In the genomic region with DNA sequence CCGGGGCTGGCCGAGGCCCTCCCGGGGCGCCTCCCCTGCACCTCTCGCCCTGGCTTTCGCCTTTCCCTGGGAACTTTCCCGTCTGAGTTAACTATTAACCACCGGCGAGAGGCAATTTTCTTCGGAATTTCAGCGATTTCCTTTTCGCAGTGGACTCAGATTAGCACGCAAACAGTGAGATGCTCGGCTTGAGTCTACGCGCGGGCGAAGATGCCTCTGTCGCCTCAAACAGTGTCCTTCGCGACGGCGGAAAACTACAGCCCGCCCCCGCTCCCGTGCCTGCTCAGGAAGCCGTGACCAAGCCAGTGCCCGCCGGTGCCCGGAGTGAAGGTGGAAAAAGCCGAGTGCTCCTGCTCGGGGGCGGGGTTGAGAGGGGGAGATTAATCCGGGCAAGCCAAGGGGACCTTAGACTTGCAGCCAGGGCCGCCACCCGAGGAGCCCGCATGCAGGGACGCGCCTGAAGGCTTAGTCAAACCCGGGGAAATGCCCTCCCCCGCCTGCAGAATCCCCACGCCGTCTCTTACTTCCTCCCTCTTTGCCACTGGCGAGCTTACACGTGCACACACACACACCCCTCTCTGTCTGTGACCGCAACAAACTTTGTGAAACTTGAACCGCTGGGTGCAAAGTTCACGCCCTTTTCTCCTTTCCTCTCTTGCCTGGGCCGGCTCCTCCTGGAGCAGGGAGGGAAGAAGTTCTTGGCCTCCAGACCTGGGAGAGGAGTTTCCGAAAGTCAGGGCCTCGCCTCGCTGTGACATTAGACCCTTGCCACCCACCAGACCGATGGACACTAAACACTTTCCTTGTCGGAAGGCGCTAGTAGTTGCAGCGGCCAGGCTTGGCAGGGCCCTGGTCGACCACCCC, we compare ENCODE assay signal across 8 cellular contexts. TPM values are rescaled to one million over a fixed set of nuclear protein-coding genes. Genes with fewer than 3 reads are reported as not detected.
DNase-seq lines count a peak whose midpoint lies in the region; ATAC-seq, FAIRE-seq and TF ChIP-seq lines count a peak whose summit lies in the region.

No MANE protein-coding gene starts in this region.

- H3K4me2 ChIP-seq in PC-9: no peak overlapping the region

- H3K27me3 Mint-ChIP-seq in activated naive CD8-positive, alpha-beta T cell: peaks cover 59% of the 10 kb centered on the region

- H3K27ac Mint-ChIP-seq in activated naive CD8-positive, alpha-beta T cell: no peak overlapping the region

- TF ChIP-seq POLR2A in ovary (IDR thresholded peaks at IDR 0.05): no peak

- BruUV-seq in PC-9 (replicated peaks; lab: Mats Ljungman, UMichigan): no TSS peak

- no peaks in the 10 kb centered on the region for H3K9me2 ChIP-seq in PC-9 (ENCODE audit: insufficient read depth)

- WGBS in ovary, 3 donors: 4 to 5% (median 5%) methylated on average over 49 to 57 of the region's 57 CpGs

- H3K4me3 Mint-ChIP-seq in activated naive CD8-positive, alpha-beta T cell: peak overlapping the region; percentile 74

- H3K27ac ChIP-seq in ACC112 (ENCODE audit: low read depth, low read length): no peak overlapping the region
- no peak overlapping the region for H3K27ac ChIP-seq in lower lobe of right lung
- H3K27ac ChIP-seq in PC-9: no peak overlapping the region
- no peak overlapping the region for H3K27ac ChIP-seq in ovary

- CTCF ChIA-PET in PC-9 (lab: Charles Lee): no interaction called here

- peak; percentile 47 for ATAC-seq in HG03378 (IDR thresholded peaks at IDR 0.05; ENCODE audit: unreplicated experiment)
- peak; percentile 58 to 68 for ATAC-seq in lower lobe of right lung

- H3F3A ChIP-seq in PC-9 (ENCODE audit: insufficient read depth, low read depth): no peaks in the 10 kb centered on the region

- H3K9me3 ChIP-seq in lower lobe of right lung: no peaks in the 10 kb centered on the region
- H3K9me3 ChIP-seq in PC-9 (ENCODE audit: insufficient read depth, low read depth): no peaks in the 10 kb centered on the region
- no peaks in the 10 kb centered on the region for H3K9me3 ChIP-seq in ovary

- H4K20me1 ChIP-seq in PC-9 (ENCODE audit: insufficient read depth): no peaks in the 10 kb centered on the region

- H3K4me3 ChIP-seq in ACC112 (ENCODE audit: low read depth, low read length) (peak overlapping the region; percentile 63; the same call in 1 of the 2 replicates), lower lobe of right lung (peak overlapping the region; percentile 25), PC-9 (no peak overlapping the region), ovary (no peak overlapping the region)

- peak; percentile 58 for DNase-seq in GM18507 (ENCODE audit: extremely low spot score, insufficient read length, low read depth)
- no peak for DNase-seq in lower lobe of right lung
- no peak for DNase-seq in nucleus accumbens (lab: John Stamatoyannopoulos, UW)
- DNase-seq in PC-9: no peak
- DNase-seq in ovary: no peak

- no peaks in the 10 kb centered on the region for H3K79me2 ChIP-seq in ACC112 (ENCODE audit: control insufficient read depth, insufficient read depth, low read length, unreplicated experiment)
- H3K79me2 ChIP-seq in PC-9 (ENCODE audit: low read depth): no peaks in the 10 kb centered on the region

- TF ChIP-seq EP300 in ovary (IDR thresholded peaks at IDR 0.05): no peak

- H3K4me1 ChIP-seq in ACC112 (ENCODE audit: control insufficient read depth, insufficient read depth, low read length, unreplicated experiment) (peaks cover 4% of the 10 kb centered on the region), lower lobe of right lung (peaks cover 27% of the 10 kb centered on the region), PC-9 (replicated peaks; ENCODE audit: insufficient read depth) (no peaks in the 10 kb centered on the region), ovary (ENCODE audit: insufficient read depth) (no peaks in the 10 kb centered on the region)

- H3K9me3 Mint-ChIP-seq in activated naive CD8-positive, alpha-beta T cell (ENCODE audit: low read depth): no peaks in the 10 kb centered on the region

- FAIRE-seq in GM18507 (lab: Jason Lieb, UNC): peak; percentile 93

- H3K36me3 Mint-ChIP-seq in activated naive CD8-positive, alpha-beta T cell: no peaks in the 10 kb centered on the region

- TF ChIP-seq CTCF in lower lobe of right lung (IDR thresholded peaks at IDR 0.05) (no peak), PC-9 (conservative IDR thresholded peaks at IDR 0.05) (no peak), ovary (IDR thresholded peaks at IDR 0.05) (no peak)

- no peak overlapping the region for H2AFZ ChIP-seq in ACC112 (ENCODE audit: low read length, unreplicated experiment)
- H2AFZ ChIP-seq in PC-9: no peak overlapping the region

- H3K36me3 ChIP-seq in ACC112 (ENCODE audit: insufficient read depth, low read length) (no peaks in the 10 kb centered on the region), lower lobe of right lung (no peaks in the 10 kb centered on the region), PC-9 (ENCODE audit: low read depth) (no peaks in the 10 kb centered on the region), ovary (no peaks in the 10 kb centered on the region)

- peaks cover 95% of the 10 kb centered on the region for H3K27me3 ChIP-seq in ACC112 (ENCODE audit: insufficient read depth, low read length)
- peaks cover 96% of the 10 kb centered on the region for H3K27me3 ChIP-seq in lower lobe of right lung (ENCODE audit: low read depth)
- H3K27me3 ChIP-seq in PC-9 (ENCODE audit: insufficient read depth, low read depth): peaks cover 33% of the 10 kb centered on the region
- H3K27me3 ChIP-seq in ovary: no peaks in the 10 kb centered on the region

- peaks cover 35% of the 10 kb centered on the region for H3K4me1 Mint-ChIP-seq in activated naive CD8-positive, alpha-beta T cell (ENCODE audit: low read depth)

- POLR2A ChIA-PET in PC-9 (lab: Charles Lee; ENCODE audit: unreplicated experiment): no interaction called here

- intact Hi-C loops in lower lobe of right lung (cut with DNase I) (no loop called here), PC-9 (cut with micrococcal nuclease; ENCODE audit: unreplicated experiment) (no loop called here), ovary (cut with DNase I) (loop anchor here in 1 of 4 donors (2.0 kb wide), 1 partner anchor 88 kb away; no protein-coding TSS in a partner anchor)

RNA-seq across cellular contexts. Expression of gene PAX2, which starts 14.4 kb away (rescaled TPM):
- total RNA-seq in lower lobe of right lung (not detected), PC-9 (2021) (not detected in 2 replicates), ovary (10 to 100 TPM in 1 of 7 donors, 1 to 10 TPM in 3, under 1 TPM in 1, not detected in 2; 0.92 to 10.8 (median 2.7) TPM)
- polyA plus RNA-seq in ovary: under 1 TPM in 1 of 2 donors, not detected in 1; 0.04 TPM

Comparison
In these comparisons a context has a peak if more than half of its experiments do, and no peak if none do; other contexts are left out.
1. H3K4me3 ChIP-seq: peak in ACC112 (single experiment) and lower lobe of right lung (single experiment); none in PC-9 (single experiment) and ovary (single experiment).